Comparison of ENCODE assay signal across 21 cellular contexts in the genomic region with DNA sequence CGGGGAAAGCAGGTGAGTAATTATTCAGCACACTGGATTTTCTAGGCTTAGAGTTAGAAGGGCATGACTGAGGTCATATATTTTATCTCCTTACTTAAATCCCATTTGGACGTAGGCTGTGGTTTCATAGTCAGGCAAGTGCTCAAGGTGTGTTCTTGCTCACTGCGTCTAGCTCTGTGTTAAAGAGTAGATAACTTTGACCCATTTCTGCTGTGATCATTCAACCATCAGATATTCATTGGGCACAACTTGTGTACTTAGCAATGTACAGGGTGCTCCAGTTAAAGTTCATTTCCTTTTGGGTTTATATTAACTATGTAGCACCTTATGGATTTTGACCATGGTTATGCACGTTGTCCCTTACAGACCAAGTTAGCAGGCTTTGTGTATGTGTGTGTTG. TPM values are rescaled to one million over a fixed set of nuclear protein-coding genes. Genes with fewer than 3 reads are reported as not detected.
"Had no signal": no experiment of that assay in that cellular context is flagged by ENCODE, and none has a peak within 500 bp of the region (broad histone marks: within the 10 kb centered on the region; RNA-seq: fewer than 3 reads in every experiment).

No MANE protein-coding gene starts in this region.

- ATAC-seq: activated naive CD4-positive, alpha-beta T cell treated with anti-CD3 and anti-CD28 coated beads, Interleukin-2, amount 50 U/mL, for 72 hours; activated T-cell treated with anti-CD3 and anti-CD28 coated beads, Interleukin-2, amount 50 U/mL, for 72 hours; left lung; psoas muscle had no signal

- H3K4me1 ChIP-seq: psoas muscle, sigmoid colon, uterus had no signal

- DNase-seq: activated B cell treated with CpG ODN at 0.5 μM for 24 hours; activated CD4-positive, alpha-beta T cell treated with anti-CD3 and anti-CD28 coated beads, Interleukin-2, amount 10 ng/mL, durations not matched to agents 24 days and 14 days; activated CD8-positive, alpha-beta memory T cell treated with anti-CD3 and anti-CD28 coated beads, Interleukin-2, amount 50 U/mL, for 48 hours; activated gamma-delta T cell; activated T-cell treated with anti-CD3 and anti-CD28 coated beads, Interleukin-2, amount 50 U/mL, for 72 hours; esophagus squamous epithelium; left lung; mesenchymal stem cell; psoas muscle; sigmoid colon; stimulated activated CD4-positive, alpha-beta T cell treated with anti-CD3 and anti-CD28 coated beads, Interleukin-1b, Interleukin-23, amount 100 ng/mL, for 48 hours; T-helper 2 cell; uterus had no signal

- H3K9me3 Mint-ChIP-seq: activated B cell treated with CpG ODN at 0.5 μM for 24 hours; activated naive CD4-positive, alpha-beta T cell treated with anti-CD3 and anti-CD28 coated beads, Interleukin-2, amount 50 U/mL, for 72 hours; activated T-cell treated with anti-CD3 and anti-CD28 coated beads, Interleukin-2, amount 50 U/mL, for 72 hours had no signal

- H3K36me3 ChIP-seq: uterus had no signal

- H3K27me3 ChIP-seq: cardiac muscle cell, esophagus squamous epithelium, left lung, sigmoid colon, uterus had no signal

- FAIRE-seq: colon, endothelial cell of umbilical vein had no signal

- H3K4me3 Mint-ChIP-seq: activated B cell treated with CpG ODN at 0.5 μM for 24 hours; activated CD4-positive, alpha-beta T cell treated with anti-CD3 and anti-CD28 coated beads, Interleukin-2, amount 10 ng/mL, durations not matched to agents 24 days and 14 days; activated T-cell treated with anti-CD3 and anti-CD28 coated beads, Interleukin-2, amount 50 U/mL, for 72 hours had no signal

- H3K27ac Mint-ChIP-seq: activated B cell treated with CpG ODN at 0.5 μM for 24 hours; activated CD4-positive, alpha-beta T cell treated with anti-CD3 and anti-CD28 coated beads, Interleukin-2, amount 10 ng/mL, durations not matched to agents 24 days and 14 days; activated naive CD4-positive, alpha-beta T cell treated with anti-CD3 and anti-CD28 coated beads, Interleukin-2, amount 50 U/mL, for 72 hours; activated T-cell treated with anti-CD3 and anti-CD28 coated beads, Interleukin-2, amount 50 U/mL, for 72 hours had no signal

- H3K4me3 ChIP-seq: cardiac muscle cell, esophagus squamous epithelium, left lung, psoas muscle, sigmoid colon, thoracic aorta, uterus had no signal

- H3K27ac ChIP-seq: cardiac muscle cell, esophagus squamous epithelium, psoas muscle, sigmoid colon, thoracic aorta, uterus had no signal

- H3K9me3 ChIP-seq: esophagus squamous epithelium, left lung, psoas muscle, sigmoid colon, thoracic aorta, uterus had no signal

- H3K27me3 Mint-ChIP-seq: activated B cell treated with CpG ODN at 0.5 μM for 24 hours; activated CD4-positive, alpha-beta T cell treated with anti-CD3 and anti-CD28 coated beads, Interleukin-2, amount 10 ng/mL, durations not matched to agents 24 days and 14 days had no signal

RNA-seq across cellular contexts. Expression of a gene that starts 21.0 kb away (rescaled TPM):
- total RNA-seq: cardiac muscle cell, endothelial cell of umbilical vein, fibroblast of villous mesenchyme, osteoblast, uterus had no signal
- polyA plus RNA-seq: cardiac muscle cell, endothelial cell of umbilical vein, neural cell had no signal

RNA-seq across cellular contexts. Expression of a gene that starts 35.1 kb away (rescaled TPM):
- total RNA-seq: activated CD4-positive, alpha-beta T cell treated with anti-CD3 and anti-CD28 coated beads, Interleukin-2, amount 10 ng/mL, durations not matched to agents 24 days and 14 days; fibroblast of villous mesenchyme; osteoblast had no signal
- polyA plus RNA-seq: endothelial cell of umbilical vein, neural cell had no signal

RNA-seq across cellular contexts. Expression of a gene that starts 36.3 kb away (rescaled TPM):
- total RNA-seq: activated B cell treated with CpG ODN at 0.5 μM for 24 hours; activated CD4-positive, alpha-beta T cell treated with anti-CD3 and anti-CD28 coated beads, Interleukin-2, amount 10 ng/mL, durations not matched to agents 24 days and 14 days; activated naive CD4-positive, alpha-beta T cell treated with anti-CD3 and anti-CD28 coated beads, Interleukin-2, amount 50 U/mL, for 72 hours; activated T-cell treated with anti-CD3 and anti-CD28 coated beads, Interleukin-2, amount 50 U/mL, for 72 hours; cardiac muscle cell; endothelial cell of umbilical vein; fibroblast of villous mesenchyme; osteoblast; sigmoid colon had no signal
- polyA plus RNA-seq: cardiac muscle cell, endothelial cell of umbilical vein, neural cell, psoas muscle had no signal
